Comparison of ENCODE assay signal across 1 cellular context in genomic region chr5:149358294-149358651, GRCh38.
TF ChIP-seq lines count a peak whose summit lies in the region.

No MANE protein-coding gene starts in this region.

TF ChIP-seq in HepG2, 621 proteins besides CTCF, POLR2A, EP300 and RAD21 (continues in another document):
- TF ChIP-seq GLMP (CRISPR knock-in tag; IDR thresholded peaks at IDR 0.05; ENCODE audit: borderline replicate concordance) (no peak), SP1 (IDR thresholded peaks at IDR 0.05) (no peak), SP1 (CRISPR knock-in tag; IDR thresholded peaks at IDR 0.05) (no peak), ZBTB2 (CRISPR knock-in tag; IDR thresholded peaks at IDR 0.05; ENCODE audit: low read depth) (no peak), E2F1 (CRISPR knock-in tag; IDR thresholded peaks at IDR 0.05) (no peak), REPIN1 (CRISPR knock-in tag; IDR thresholded peaks at IDR 0.05; ENCODE audit: borderline replicate concordance, low read depth) (no peak), ETV5 (CRISPR knock-in tag; IDR thresholded peaks at IDR 0.05; ENCODE audit: borderline replicate concordance) (no peak), KAT2B (IDR thresholded peaks at IDR 0.05; ENCODE audit: borderline replicate concordance, low read depth, low read length) (no peak), ZNF563 (CRISPR knock-in tag; IDR thresholded peaks at IDR 0.05) (0 out of 2 replicates have a peak, but pooled peaks have one; percentile 13), ZNF296 (CRISPR knock-in tag; conservative IDR thresholded peaks at IDR 0.05) (no peak), ZNF619 (CRISPR knock-in tag; IDR thresholded peaks at IDR 0.05) (0 out of 2 replicates have a peak, but pooled peaks have one; percentile 53), AFF4 (CRISPR knock-in tag; IDR thresholded peaks at IDR 0.05) (no peak), GMEB2 (CRISPR knock-in tag; IDR thresholded peaks at IDR 0.05; ENCODE audit: low read depth) (no peak), TAF1 (CRISPR knock-in tag; IDR thresholded peaks at IDR 0.05) (0 out of 2 replicates have a peak, but pooled peaks have one; percentile 5), ZBTB10 (CRISPR knock-in tag; IDR thresholded peaks at IDR 0.05; ENCODE audit: borderline replicate concordance) (no peak), NR2F2 (IDR thresholded peaks at IDR 0.05; ENCODE audit: borderline replicate concordance, low read depth) (no peak), FOXK2 (IDR thresholded peaks at IDR 0.05) (no peak), CENPT (CRISPR knock-in tag; IDR thresholded peaks at IDR 0.05; ENCODE audit: low read depth) (no peak), TSC22D2 (CRISPR knock-in tag; IDR thresholded peaks at IDR 0.05; ENCODE audit: borderline replicate concordance) (no peak), ZNF496 (CRISPR knock-in tag; IDR thresholded peaks at IDR 0.05; ENCODE audit: insufficient replicate concordance) (no peak), NFYB (CRISPR knock-in tag; IDR thresholded peaks at IDR 0.05) (no peak), ATM (IDR thresholded peaks at IDR 0.05; ENCODE audit: borderline replicate concordance) (no peak), GABPA (IDR thresholded peaks at IDR 0.05; ENCODE audit: low read depth, low read length) (no peak), GABPA (CRISPR knock-in tag; IDR thresholded peaks at IDR 0.05; ENCODE audit: low read depth) (no peak), ZNF589 (CRISPR knock-in tag; conservative IDR thresholded peaks at IDR 0.05) (no peak), ZNF232 (CRISPR knock-in tag; IDR thresholded peaks at IDR 0.05; ENCODE audit: borderline replicate concordance) (no peak), ZBTB34 (CRISPR knock-in tag; IDR thresholded peaks at IDR 0.05) (no peak), ZNF891 (CRISPR knock-in tag; IDR thresholded peaks at IDR 0.05) (0 out of 2 replicates have a peak, but pooled peaks have one; percentile 52), KLF15 (CRISPR knock-in tag; IDR thresholded peaks at IDR 0.05; ENCODE audit: borderline replicate concordance) (no peak), REL (CRISPR knock-in tag; conservative IDR thresholded peaks at IDR 0.05) (no peak), ISL2 (CRISPR knock-in tag; IDR thresholded peaks at IDR 0.05) (no peak), NFRKB (IDR thresholded peaks at IDR 0.05) (no peak), SATB2 (CRISPR knock-in tag; IDR thresholded peaks at IDR 0.05) (no peak), ZFAT (CRISPR knock-in tag; conservative IDR thresholded peaks at IDR 0.05) (no peak), ZMAT3 (CRISPR knock-in tag; conservative IDR thresholded peaks at IDR 0.05) (no peak), SCMH1 (CRISPR knock-in tag; IDR thresholded peaks at IDR 0.05; ENCODE audit: borderline replicate concordance) (no peak), ZNF251 (CRISPR knock-in tag; IDR thresholded peaks at IDR 0.05) (no peak), PLRG1 (conservative IDR thresholded peaks at IDR 0.05) (no peak), ATF7 (IDR thresholded peaks at IDR 0.05) (no peak), ATF7 (CRISPR knock-in tag; IDR thresholded peaks at IDR 0.05) (no peak), ZNF333 (CRISPR knock-in tag; IDR thresholded peaks at IDR 0.05; ENCODE audit: borderline replicate concordance) (no peak), NAIF1 (CRISPR knock-in tag; IDR thresholded peaks at IDR 0.05; ENCODE audit: borderline replicate concordance) (no peak), TARDBP (CRISPR knock-in tag; IDR thresholded peaks at IDR 0.05) (no peak), ZNF713 (CRISPR knock-in tag; IDR thresholded peaks at IDR 0.05) (0 out of 2 replicates have a peak, but pooled peaks have one; percentile 55), ZNF18 (CRISPR knock-in tag; IDR thresholded peaks at IDR 0.05; ENCODE audit: insufficient replicate concordance) (no peak), DPF2 (CRISPR knock-in tag; IDR thresholded peaks at IDR 0.05; ENCODE audit: borderline replicate concordance, low read depth) (no peak), ZNF550 (CRISPR knock-in tag; IDR thresholded peaks at IDR 0.05; ENCODE audit: borderline replicate concordance) (0 out of 2 replicates have a peak, but pooled peaks have one; percentile 33), DZIP1 (CRISPR knock-in tag; IDR thresholded peaks at IDR 0.05) (no peak), ZNF17 (CRISPR knock-in tag; IDR thresholded peaks at IDR 0.05) (no peak), ATF5 (CRISPR knock-in tag; IDR thresholded peaks at IDR 0.05; ENCODE audit: low read depth) (no peak; the same call in 1 of the 2 replicates)
